23 cellular contexts compared by ENCODE assay signal in genomic region chr14:55610717-55611370, GRCh38.
"Had no signal": no experiment of that assay in that cellular context is flagged by ENCODE, and none has a peak within 500 bp of the region (broad histone marks: within the 10 kb centered on the region; RNA-seq: fewer than 3 reads in every experiment).

No MANE protein-coding gene starts in this region.

- H3K9me3 ChIP-seq: esophagus muscularis mucosa, heart right ventricle, ovary, prostate gland, transverse colon had no signal

- H3K27ac ChIP-seq: esophagus muscularis mucosa, foreskin keratinocyte, ovary, prostate gland, transverse colon had no signal

- H3K4me3 Mint-ChIP-seq: activated B cell treated with CpG ODN at 0.5 μM for 24 hours; activated CD8-positive, alpha-beta T cell treated with anti-CD3 and anti-CD28 coated beads for 36 hours; activated T-cell treated with anti-CD3 and anti-CD28 coated beads, Interleukin-2, amount 50 U/mL, for 4 hours; activated T-helper 17 cell treated with anti-CD3 and anti-CD28 coated beads, Interleukin-2, amount 50 U/mL, for 72 hours; effector memory CD8-positive, alpha-beta T cell; naive B cell; T-helper 17 cell had no signal

- H3K4me1 ChIP-seq: prostate gland had no signal

- H3K27me3 Mint-ChIP-seq: activated B cell treated with CpG ODN at 0.5 μM for 24 hours; activated CD8-positive, alpha-beta T cell treated with anti-CD3 and anti-CD28 coated beads for 36 hours; activated T-helper 17 cell treated with anti-CD3 and anti-CD28 coated beads, Interleukin-2, amount 50 U/mL, for 72 hours; effector memory CD8-positive, alpha-beta T cell; naive B cell; T-helper 17 cell had no signal

- ATAC-seq: activated CD8-positive, alpha-beta T cell treated with anti-CD3 and anti-CD28 coated beads for 36 hours; activated T-cell treated with anti-CD3 and anti-CD28 coated beads, Interleukin-2, amount 50 U/mL, for 4 hours; activated T-helper 17 cell treated with anti-CD3 and anti-CD28 coated beads, Interleukin-2, amount 50 U/mL, for 72 hours; effector memory CD8-positive, alpha-beta T cell; foreskin keratinocyte; heart right ventricle; left ventricle myocardium superior; T-helper 17 cell had no signal

- FAIRE-seq: astrocyte had no signal

- H3K27ac Mint-ChIP-seq: activated B cell treated with CpG ODN at 0.5 μM for 24 hours; activated CD8-positive, alpha-beta T cell treated with anti-CD3 and anti-CD28 coated beads for 36 hours; activated T-helper 17 cell treated with anti-CD3 and anti-CD28 coated beads, Interleukin-2, amount 50 U/mL, for 72 hours; effector memory CD8-positive, alpha-beta T cell; T-helper 17 cell had no signal

- H3K4me3 ChIP-seq: esophagus muscularis mucosa, heart right ventricle, ovary, prostate gland, transverse colon had no signal

- DNase-seq: activated B cell treated with CpG ODN at 0.5 μM for 24 hours; activated CD4-positive, alpha-beta T cell treated with anti-CD3 and anti-CD28 coated beads, Interleukin-2, amount 50 U/mL, for 1 hour; activated CD8-positive, alpha-beta T cell treated with anti-CD3 and anti-CD28 coated beads for 36 hours; activated gamma-delta T cell treated with Interleukin-2 at 50 U/mL for 16 hours; activated naive CD4-positive, alpha-beta T cell treated with anti-CD3 and anti-CD28 coated beads, Interleukin-2, amount 50 U/mL, for 16 hours; activated T-cell treated with anti-CD3 and anti-CD28 coated beads, Interleukin-2, amount 50 U/mL, for 4 hours; amniotic stem cell; caudate nucleus; cortex of kidney; effector memory CD8-positive, alpha-beta T cell; foreskin keratinocyte; heart right ventricle; left ventricle myocardium superior; naive B cell; ovary; stimulated activated naive CD4-positive, alpha-beta T cell treated with Interleukin-2 at 50 U/mL for 16 hours; T-helper 17 cell; T1000; transverse colon had no signal

- H3K9me3 Mint-ChIP-seq: activated B cell treated with CpG ODN at 0.5 μM for 24 hours; activated CD8-positive, alpha-beta T cell treated with anti-CD3 and anti-CD28 coated beads for 36 hours; activated T-cell treated with anti-CD3 and anti-CD28 coated beads, Interleukin-2, amount 50 U/mL, for 4 hours; activated T-helper 17 cell treated with anti-CD3 and anti-CD28 coated beads, Interleukin-2, amount 50 U/mL, for 72 hours; effector memory CD8-positive, alpha-beta T cell; naive B cell had no signal

- H3K27me3 ChIP-seq: esophagus muscularis mucosa, foreskin keratinocyte, heart right ventricle, ovary, transverse colon had no signal

- H3K36me3 ChIP-seq: ovary, prostate gland had no signal
